In the genomic region with DNA sequence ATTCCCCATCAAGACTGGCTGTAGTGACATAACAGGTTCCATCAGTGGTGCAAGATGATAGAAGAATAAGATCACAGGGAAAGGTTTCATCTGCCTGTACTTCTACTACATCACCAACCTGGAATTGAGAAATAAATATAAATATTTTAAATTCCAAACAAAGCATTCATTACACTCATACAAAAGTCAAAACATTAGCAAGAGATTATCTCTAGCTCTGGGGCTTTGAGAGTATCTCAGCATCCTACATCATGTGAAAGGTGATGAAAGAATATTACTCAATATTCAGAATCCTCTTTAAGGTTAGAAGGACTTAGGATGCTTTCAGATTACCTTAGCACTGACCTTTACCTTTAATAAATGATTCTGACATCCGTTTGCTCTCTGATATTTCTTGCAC, we compare ENCODE assay signal across 39 cellular contexts.
"Had no signal": no experiment of that assay in that cellular context is flagged by ENCODE, and none has a peak within 500 bp of the region (broad histone marks: within the 10 kb centered on the region; RNA-seq: fewer than 3 reads in every experiment).

No MANE protein-coding gene starts in this region.

- H3K4me3 ChIP-seq: adrenal gland, ascending aorta, body of pancreas, breast epithelium, cardiac muscle cell had no signal

- H3K27me3 ChIP-seq: adrenal gland, ascending aorta, body of pancreas, brain microvascular endothelial cell, cardiac muscle cell had no signal

- DNase-seq: activated effector memory CD4-positive, alpha-beta T cell treated with anti-CD3 and anti-CD28 coated beads, Interleukin-2, amount 50 U/mL, for 16 hours; activated effector memory CD4-positive, alpha-beta T cell treated with Interleukin-2 at 50 U/mL for 16 hours; activated gamma-delta T cell; activated gamma-delta T cell treated with Interleukin-2 at 50 U/mL for 16 hours; activated naive CD4-positive, alpha-beta T cell; activated naive CD4-positive, alpha-beta T cell treated with anti-CD3 and anti-CD28 coated beads, Interleukin-2, amount 10 ng/mL, durations not matched to agents 7 days and 5 days; activated naive CD4-positive, alpha-beta T cell treated with anti-CD3 and anti-CD28 coated beads, Interleukin-2, amount 50 U/mL, for 16 hours; activated naive CD4-positive, alpha-beta T cell treated with Interleukin-2 at 50 U/mL for 16 hours; activated naive CD8-positive, alpha-beta T cell treated with anti-CD3 and anti-CD28 coated beads for 36 hours; activated naive CD8-positive, alpha-beta T cell treated with anti-CD3 and anti-CD28 coated beads, Interleukin-2, amount 10 ng/mL, durations not matched to agents 7 days and 5 days; activated naive CD8-positive, alpha-beta T cell treated with anti-CD3 and anti-CD28 coated beads, Interleukin-2, amount 50 U/mL, for 24 hours; activated T-cell treated with anti-CD3 and anti-CD28 coated beads for 4 hours; activated T-cell treated with anti-CD3 and anti-CD28 coated beads, Interleukin-2, amount 50 U/mL, for 1 hour; activated T-cell treated with anti-CD3 and anti-CD28 coated beads, Interleukin-2, amount 50 U/mL, for 24 hours; activated T-cell treated with anti-CD3 and anti-CD28 coated beads, Interleukin-2, amount 50 U/mL, for 4 hours; activated T-cell treated with anti-CD3 and anti-CD28 coated beads, Interleukin-2, amount 50 U/mL, for 48 hours; activated T-cell treated with anti-CD3 and anti-CD28 coated beads, Interleukin-2, amount 50 U/mL, for 72 hours; adrenal gland; amniotic stem cell; amygdala; anterior cingulate cortex; aorta; body of pancreas; brain microvascular endothelial cell; caudate nucleus; central memory CD4-positive, alpha-beta T cell; cerebellar nuclear complex had no signal

- H3K4me1 Mint-ChIP-seq: activated naive CD4-positive, alpha-beta T cell treated with anti-CD3 and anti-CD28 coated beads, Interleukin-2, amount 10 ng/mL, durations not matched to agents 7 days and 5 days; activated naive CD4-positive, alpha-beta T cell treated with anti-CD3 and anti-CD28 coated beads, Interleukin-2, amount 50 U/mL, for 24 hours; activated T-helper 17 cell treated with anti-CD3 and anti-CD28 coated beads, Interleukin-2, amount 50 U/mL, for 72 hours; brain; central memory CD8-positive, alpha-beta T cell had no signal

- H3K27me3 Mint-ChIP-seq: activated naive CD4-positive, alpha-beta T cell treated with anti-CD3 and anti-CD28 coated beads, Interleukin-2, amount 10 ng/mL, durations not matched to agents 7 days and 5 days; activated naive CD4-positive, alpha-beta T cell treated with anti-CD3 and anti-CD28 coated beads, Interleukin-2, amount 50 U/mL, for 24 hours; activated naive CD8-positive, alpha-beta T cell; activated naive CD8-positive, alpha-beta T cell treated with anti-CD3 and anti-CD28 coated beads for 36 hours; activated naive CD8-positive, alpha-beta T cell treated with anti-CD3 and anti-CD28 coated beads, Interleukin-2, amount 10 ng/mL, durations not matched to agents 7 days and 5 days; activated naive CD8-positive, alpha-beta T cell treated with anti-CD3 and anti-CD28 coated beads, Interleukin-2, amount 50 U/mL, for 24 hours; activated T-helper 17 cell treated with anti-CD3 and anti-CD28 coated beads, Interleukin-2, amount 50 U/mL, for 72 hours; brain; central memory CD8-positive, alpha-beta T cell had no signal

- H3K9me3 Mint-ChIP-seq: activated naive CD4-positive, alpha-beta T cell treated with anti-CD3 and anti-CD28 coated beads, Interleukin-2, amount 50 U/mL, for 24 hours; activated naive CD4-positive, alpha-beta T cell treated with anti-CD3 and anti-CD28 coated beads, Interleukin-2, amount 50 U/mL, for 72 hours; activated naive CD8-positive, alpha-beta T cell treated with anti-CD3 and anti-CD28 coated beads, Interleukin-2, amount 10 ng/mL, durations not matched to agents 7 days and 5 days; activated naive CD8-positive, alpha-beta T cell treated with anti-CD3 and anti-CD28 coated beads, Interleukin-2, amount 50 U/mL, for 24 hours; activated T-cell treated with anti-CD3 and anti-CD28 coated beads, Interleukin-2, amount 50 U/mL, for 24 hours; activated T-cell treated with anti-CD3 and anti-CD28 coated beads, Interleukin-2, amount 50 U/mL, for 4 hours; activated T-cell treated with anti-CD3 and anti-CD28 coated beads, Interleukin-2, amount 50 U/mL, for 72 hours; activated T-helper 17 cell treated with anti-CD3 and anti-CD28 coated beads, Interleukin-2, amount 50 U/mL, for 72 hours; central memory CD8-positive, alpha-beta T cell had no signal

- FAIRE-seq: bronchial epithelial cell had no signal

- H3K9me3 ChIP-seq: adrenal gland, ascending aorta, body of pancreas, breast epithelium had no signal

- H3K27ac ChIP-seq: adrenal gland, ascending aorta, body of pancreas, brain microvascular endothelial cell, breast epithelium, cardiac muscle cell had no signal

- H3K36me3 ChIP-seq: adrenal gland, brain microvascular endothelial cell, breast epithelium, cardiac muscle cell had no signal

- H3K4me3 Mint-ChIP-seq: activated naive CD4-positive, alpha-beta T cell treated with anti-CD3 and anti-CD28 coated beads, Interleukin-2, amount 10 ng/mL, durations not matched to agents 7 days and 5 days; activated naive CD4-positive, alpha-beta T cell treated with anti-CD3 and anti-CD28 coated beads, Interleukin-2, amount 50 U/mL, for 24 hours; activated naive CD8-positive, alpha-beta T cell; activated naive CD8-positive, alpha-beta T cell treated with anti-CD3 and anti-CD28 coated beads for 36 hours; activated naive CD8-positive, alpha-beta T cell treated with anti-CD3 and anti-CD28 coated beads, Interleukin-2, amount 10 ng/mL, durations not matched to agents 7 days and 5 days; activated naive CD8-positive, alpha-beta T cell treated with anti-CD3 and anti-CD28 coated beads, Interleukin-2, amount 50 U/mL, for 24 hours; activated T-cell treated with anti-CD3 and anti-CD28 coated beads, Interleukin-2, amount 50 U/mL, for 24 hours; activated T-cell treated with anti-CD3 and anti-CD28 coated beads, Interleukin-2, amount 50 U/mL, for 4 hours; activated T-cell treated with anti-CD3 and anti-CD28 coated beads, Interleukin-2, amount 50 U/mL, for 72 hours; activated T-helper 1 cell treated with anti-CD3 and anti-CD28 coated beads, Interleukin-12 subunit alpha, Interleukin-12 subunit beta, Interleukin-2, Interleukin-4 antibody, amounts not matched to agents 30 ng/mL and 10 ng/mL and 1 ng/mL, durations not matched to agents 14 hours and 24 hours and 36 hours; activated T-helper 17 cell treated with anti-CD3 and anti-CD28 coated beads, Interleukin-2, amount 50 U/mL, for 72 hours; brain; central memory CD8-positive, alpha-beta T cell had no signal

- H3K27ac Mint-ChIP-seq: activated naive CD4-positive, alpha-beta T cell treated with anti-CD3 and anti-CD28 coated beads, Interleukin-2, amount 10 ng/mL, durations not matched to agents 7 days and 5 days; activated naive CD4-positive, alpha-beta T cell treated with anti-CD3 and anti-CD28 coated beads, Interleukin-2, amount 50 U/mL, for 24 hours; activated naive CD4-positive, alpha-beta T cell treated with anti-CD3 and anti-CD28 coated beads, Interleukin-2, amount 50 U/mL, for 72 hours; activated naive CD8-positive, alpha-beta T cell; activated naive CD8-positive, alpha-beta T cell treated with anti-CD3 and anti-CD28 coated beads for 36 hours; activated naive CD8-positive, alpha-beta T cell treated with anti-CD3 and anti-CD28 coated beads, Interleukin-2, amount 10 ng/mL, durations not matched to agents 7 days and 5 days; activated naive CD8-positive, alpha-beta T cell treated with anti-CD3 and anti-CD28 coated beads, Interleukin-2, amount 50 U/mL, for 24 hours; activated T-cell treated with anti-CD3 and anti-CD28 coated beads, Interleukin-2, amount 50 U/mL, for 24 hours; activated T-cell treated with anti-CD3 and anti-CD28 coated beads, Interleukin-2, amount 50 U/mL, for 72 hours; activated T-helper 1 cell treated with anti-CD3 and anti-CD28 coated beads, Interleukin-12 subunit alpha, Interleukin-12 subunit beta, Interleukin-2, Interleukin-4 antibody, amounts not matched to agents 30 ng/mL and 10 ng/mL and 1 ng/mL, durations not matched to agents 14 hours and 24 hours and 36 hours; activated T-helper 17 cell treated with anti-CD3 and anti-CD28 coated beads, Interleukin-2, amount 50 U/mL, for 72 hours; activated T-helper 2 cell treated with anti-CD3 and anti-CD28 coated beads, Interferon-gamma antibody, Interleukin-2, Interleukin-4, amounts not matched to agents 10 μg/mL and 5 μg/mL and 100 μg/mL, durations not matched to agents 14 hours and 24 hours and 36 hours; brain had no signal

- H3K4me1 ChIP-seq: adrenal gland, ascending aorta, body of pancreas, breast epithelium had no signal
